Comparison of ENCODE assay signal across 10 cellular contexts in the genomic region with DNA sequence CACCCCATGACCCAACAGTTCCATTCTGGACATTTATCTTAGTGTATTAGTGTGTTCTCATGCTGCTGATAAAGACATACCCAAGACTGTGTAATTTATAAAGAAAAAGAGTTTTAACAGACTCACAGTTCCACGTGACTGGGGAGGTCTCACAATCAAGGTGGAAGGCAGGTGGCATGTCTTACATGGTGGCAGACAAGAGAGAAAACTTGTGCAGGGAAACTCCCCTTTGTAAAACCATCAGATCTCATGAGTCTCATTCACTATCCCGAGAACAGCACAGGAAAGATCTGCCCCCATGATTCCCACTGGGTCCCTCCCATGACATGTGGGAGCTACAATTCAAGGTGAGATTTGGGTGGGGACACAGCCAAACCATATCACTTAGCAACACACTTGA.
"Had no signal": no experiment of that assay in that cellular context is flagged by ENCODE, and none has a peak within 500 bp of the region (broad histone marks: within the 10 kb centered on the region; RNA-seq: fewer than 3 reads in every experiment).

No MANE protein-coding gene starts in this region.

- H3K9ac ChIP-seq: GM23248 had no signal

- H3K36me3 ChIP-seq: HAP-1 had no signal

- H2AFZ ChIP-seq: GM23248, GM23338 had no signal

- ATAC-seq: GM23338, HCT116 had no signal

- H3K4me3 ChIP-seq: GM23248, GM23338, HAP-1 had no signal

- DNase-seq: GM23248, GOT3, H9, HCEC 1CT, HFFc6 had no signal

- H3K27ac ChIP-seq: GM23248 had no signal

- H3K4me2 ChIP-seq: GM23338 had no signal

- FAIRE-seq: H1, H54 had no signal

- H3K9me3 ChIP-seq: HAP-1 had no signal
